In the genomic region with DNA sequence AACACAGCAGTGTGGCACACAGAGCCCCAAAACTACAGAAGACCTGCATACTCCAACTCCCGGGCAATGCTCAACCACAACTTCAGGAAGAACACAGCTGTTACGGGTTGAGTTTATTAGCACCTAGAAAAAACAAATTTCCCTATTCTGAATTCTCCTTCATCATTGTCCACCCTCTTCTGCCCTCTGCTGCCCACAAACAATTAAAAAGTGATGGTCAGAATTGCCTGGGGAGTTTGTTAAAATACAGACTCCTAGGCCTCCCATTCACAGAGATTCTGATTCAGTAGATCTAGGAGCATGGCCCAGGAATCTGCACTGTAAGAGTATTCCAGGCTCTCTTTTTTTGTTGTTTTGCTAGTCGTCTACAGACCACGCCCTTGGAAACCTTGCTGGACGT, we compare ENCODE assay signal across 13 cellular contexts.
DNase-seq lines count a peak whose midpoint lies in the region; ATAC-seq and TF ChIP-seq lines count a peak whose summit lies in the region.
"Had no signal": no experiment of that assay in that cellular context is flagged by ENCODE, and none has a peak within 500 bp of the region (broad histone marks: within the 10 kb centered on the region; RNA-seq: fewer than 3 reads in every experiment).

No MANE protein-coding gene starts in this region.

- H3K4me1 ChIP-seq in left ventricle myocardium inferior = no peaks in the 10 kb centered on the region
- no peaks in the 10 kb centered on the region for H3K4me1 ChIP-seq in right atrium auricular region
- H3K4me1 ChIP-seq in smooth muscle cell (ENCODE audit: low read depth) = peaks cover 3% of the 10 kb centered on the region

- H2AFZ ChIP-seq in smooth muscle cell (ENCODE audit: low read depth) = no peak overlapping the region

- no peak for ATAC-seq in GM21786 (IDR thresholded peaks at IDR 0.05; ENCODE audit: unreplicated experiment)
- ATAC-seq in GM19455 (IDR thresholded peaks at IDR 0.05; ENCODE audit: unreplicated experiment) = no peak

- DNase-seq in left ventricle myocardium inferior (no peak), right atrium auricular region (ENCODE audit: low spot score) (no peak), RPMI7951 (ENCODE audit: low read depth) (peak; percentile 2), fibroblast of pulmonary artery (ENCODE audit: low read depth) (peak; percentile 40), smooth muscle cell (lab: John Stamatoyannopoulos, UW; ENCODE audit: unreplicated experiment) (no peak), SKM-1 treated with dmso at 0.1 percent for 144 hours (lab: John Stamatoyannopoulos, UW; ENCODE audit: unreplicated experiment) (no peak)
- DNase-seq: activated effector memory CD4-positive, alpha-beta T cell treated with anti-CD3 and anti-CD28 coated beads, Interleukin-2, amount 50 U/mL, for 16 hours; NCI-H1092; NCI-H2171; substantia nigra; WERI-Rb-1 had no signal

- H3K9me3 ChIP-seq in left ventricle myocardium inferior (replicated peaks) (no peaks in the 10 kb centered on the region), right atrium auricular region (no peaks in the 10 kb centered on the region), smooth muscle cell (replicated peaks; ENCODE audit: low read depth) (no peaks in the 10 kb centered on the region)

- H3K4me2 ChIP-seq in smooth muscle cell = no peak overlapping the region

- no peaks in the 10 kb centered on the region for H3K79me2 ChIP-seq in smooth muscle cell (ENCODE audit: low read depth)

- H3K9ac ChIP-seq in smooth muscle cell (ENCODE audit: low read depth) = no peak overlapping the region

- H3K4me3 ChIP-seq in left ventricle myocardium inferior (no peak overlapping the region), right atrium auricular region (no peak overlapping the region), fibroblast of pulmonary artery (replicated peaks; ENCODE audit: low read depth, low read length) (no peak overlapping the region), smooth muscle cell (no peak overlapping the region)

- TF ChIP-seq CTCF in left ventricle myocardium inferior (IDR thresholded peaks at IDR 0.05; ENCODE audit: borderline replicate concordance) = peak; percentile 36
- peak in 1 of 2 donors; percentile 27 for TF ChIP-seq CTCF in right atrium auricular region (IDR thresholded peaks at IDR 0.05)
- peak; percentile 30 for TF ChIP-seq CTCF in fibroblast of pulmonary artery (IDR thresholded peaks at IDR 0.05; ENCODE audit: low read length, missing control alignments)
- TF ChIP-seq CTCF in smooth muscle cell (IDR thresholded peaks at IDR 0.05; ENCODE audit: borderline replicate concordance, insufficient read depth, poor library complexity, severe bottlenecking) = peak; percentile 14

- H3K27ac ChIP-seq in left ventricle myocardium inferior (replicated peaks) (no peak overlapping the region), right atrium auricular region (no peak overlapping the region), smooth muscle cell (ENCODE audit: low read depth) (no peak overlapping the region)
- H3K27ac ChIP-seq: WERI-Rb-1 had no signal

- no peaks in the 10 kb centered on the region for H4K20me1 ChIP-seq in smooth muscle cell (ENCODE audit: low read depth)

- H3F3A ChIP-seq in smooth muscle cell (ENCODE audit: low read depth) = no peaks in the 10 kb centered on the region

- H3K27me3 ChIP-seq in left ventricle myocardium inferior (ENCODE audit: low read depth) (no peaks in the 10 kb centered on the region), right atrium auricular region (no peaks in the 10 kb centered on the region), smooth muscle cell (ENCODE audit: low read depth) (no peaks in the 10 kb centered on the region)

- intact Hi-C loops in left ventricle myocardium inferior (cut with micrococcal nuclease) = loop anchor here (10.0 kb wide), 1 partner anchor 396 kb away; no protein-coding TSS in a partner anchor

- 78% methylated on average over 5 of the region's 5 CpGs for WGBS in smooth muscle cell (ENCODE audit: low lambda C conversion rate)

- H3K36me3 ChIP-seq in left ventricle myocardium inferior = no peaks in the 10 kb centered on the region
- H3K36me3 ChIP-seq in right atrium auricular region = no peaks in the 10 kb centered on the region
- no peaks in the 10 kb centered on the region for H3K36me3 ChIP-seq in smooth muscle cell (ENCODE audit: low read depth)
- H3K36me3 ChIP-seq: WERI-Rb-1 had no signal

Comparison
In these comparisons a context has a peak if more than half of its experiments do, and no peak if none do; other contexts are left out.
1. DNase-seq: peak in RPMI7951 (single experiment) and fibroblast of pulmonary artery (single experiment); none in left ventricle myocardium inferior (single experiment), right atrium auricular region (single experiment), smooth muscle cell (single experiment) and SKM-1 treated with dmso at 0.1 percent for 144 hours (single experiment).